10 cellular contexts compared by ENCODE assay signal in the genomic region with DNA sequence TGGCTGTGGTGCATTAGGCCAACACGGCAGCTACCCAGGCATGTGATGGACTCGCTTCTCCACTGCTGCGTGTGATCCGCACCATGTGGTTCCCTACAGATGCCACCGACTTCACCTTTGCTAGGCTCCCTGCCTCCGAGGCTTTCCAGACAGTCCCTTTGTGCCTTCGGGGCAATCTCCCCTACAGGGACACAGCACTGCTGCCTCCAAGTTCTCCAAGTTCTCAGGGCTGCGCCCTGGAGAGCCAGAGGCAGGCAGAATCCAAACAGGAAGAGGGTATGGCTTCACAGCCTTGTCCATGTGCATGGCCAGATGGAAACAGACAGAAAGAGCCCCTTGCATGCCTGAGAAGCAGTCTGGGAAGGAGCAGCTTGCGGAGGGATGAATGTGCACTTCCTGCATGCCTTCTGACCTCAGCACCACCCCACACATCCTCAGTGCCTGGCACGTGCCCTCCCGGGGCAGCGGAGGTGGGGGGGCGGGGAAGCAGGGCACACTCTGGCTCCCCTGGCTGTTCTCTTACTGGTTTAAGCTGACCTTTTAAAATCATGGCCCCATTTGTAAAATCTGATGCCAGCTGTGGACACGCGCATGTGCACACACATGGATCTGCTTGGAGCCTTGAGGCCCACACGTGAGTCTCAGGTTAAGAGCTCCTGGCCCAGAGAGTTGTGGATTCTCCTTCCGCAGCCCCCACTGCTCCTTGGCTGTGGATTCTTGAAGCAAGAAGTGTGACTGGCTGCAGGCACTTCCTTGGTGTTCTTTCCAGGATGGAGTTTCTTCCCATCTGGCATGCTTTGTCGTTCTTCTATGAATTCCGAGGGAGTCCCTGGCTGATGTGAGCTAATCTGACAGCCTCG. TPM values are rescaled to one million over a fixed set of nuclear protein-coding genes. Genes with fewer than 3 reads are reported as not detected.
DNase-seq lines count a peak whose midpoint lies in the region; ATAC-seq and TF ChIP-seq lines count a peak whose summit lies in the region.
"Had no signal": no experiment of that assay in that cellular context is flagged by ENCODE, and none has a peak within 500 bp of the region (broad histone marks: within the 10 kb centered on the region; RNA-seq: fewer than 3 reads in every experiment).

No MANE protein-coding gene starts in this region.

- no peaks in the 10 kb centered on the region for H3F3A ChIP-seq in GM23338 (replicated peaks; ENCODE audit: low read depth)

- H3K79me2 ChIP-seq in GM23338 (replicated peaks; ENCODE audit: insufficient read depth): no peaks in the 10 kb centered on the region

- H3K4me3 ChIP-seq in GM23338 (no peak overlapping the region), fibroblast of mammary gland (ENCODE audit: control insufficient read depth, low read depth, low read length) (no peak overlapping the region), skin epidermis (no peak overlapping the region)

- peaks cover 29% of the 10 kb centered on the region for H3K36me3 Mint-ChIP-seq in GM23338 (ENCODE audit: low read depth)
- peaks cover 14% of the 10 kb centered on the region for H3K36me3 Mint-ChIP-seq in type B pancreatic cell

- no peak overlapping the region for H3K4me2 ChIP-seq in GM23338

- H3K4me1 Mint-ChIP-seq in GM23338 (peaks cover 17% of the 10 kb centered on the region), type B pancreatic cell (ENCODE audit: unreplicated experiment) (peaks cover 19% of the 10 kb centered on the region)

- peaks cover 5% of the 10 kb centered on the region for H3K36me3 ChIP-seq in GM23338 (ENCODE audit: insufficient read depth)

- H3K9me3 Mint-ChIP-seq in GM23338 (0 out of 3 replicates have a peak, but pooled peaks cover 8% of the 10 kb centered on the region), type B pancreatic cell (no peaks in the 10 kb centered on the region)

- ATAC-seq in GM23338: no peak

- H3K4me1 ChIP-seq in GM23338 (ENCODE audit: insufficient read depth): no peaks in the 10 kb centered on the region; the same call in 1 of the 2 replicates

- H3K9me2 ChIP-seq in GM23338 (ENCODE audit: insufficient read depth): no peaks in the 10 kb centered on the region

- 0 out of 2 replicates have a peak overlapping the region, but pooled peaks have one; percentile 27 for H3K27ac Mint-ChIP-seq in GM23338
- H3K27ac Mint-ChIP-seq in type B pancreatic cell: no peak overlapping the region

- TF ChIP-seq CTCF in GM23338 (conservative IDR thresholded peaks at IDR 0.05; ENCODE audit: low read depth in 2 of 2) (no peak), fibroblast of mammary gland (conservative IDR thresholded peaks at IDR 0.05; ENCODE audit: control insufficient read depth, insufficient read depth, low read depth, low read length) (no peak), type B pancreatic cell (conservative IDR thresholded peaks at IDR 0.05) (no peak)

- DNase-seq in GM23338 (ENCODE audit: low spot score) (no peak), RPMI7951 (ENCODE audit: low read depth) (peak; percentile 95), fibroblast of mammary gland (ENCODE audit: low read depth) (peak; percentile 76), NCI-H446 (lab: John Stamatoyannopoulos, UW) (no peak), occipital lobe (lab: John Stamatoyannopoulos, UW) (no peak), NCI-H1417 treated with DMSO at 0.1 percent for 48 hours (lab: John Stamatoyannopoulos, UW) (no peak), type B pancreatic cell (ENCODE audit: extremely low spot score, unreplicated experiment) (no peak)
- DNase-seq: head of caudate nucleus, NCI-H69 had no signal

- H3K27me3 ChIP-seq in GM23338 (ENCODE audit: insufficient read depth): no peaks in the 10 kb centered on the region

- H3K27me3 Mint-ChIP-seq in GM23338 (ENCODE audit: insufficient read depth, low read depth, poor library complexity) (peaks cover 9% of the 10 kb centered on the region), type B pancreatic cell (no peaks in the 10 kb centered on the region)

- H4K20me1 ChIP-seq in GM23338 (replicated peaks; ENCODE audit: insufficient read depth): no peaks in the 10 kb centered on the region

- no peak overlapping the region for H3K27ac ChIP-seq in GM23338 (ENCODE audit: low read depth)
- H3K27ac ChIP-seq in skin epidermis: peak overlapping the region in 18 of 21 experiments; percentile 1 to 89 (median 65)

- no peak overlapping the region for H3K4me3 Mint-ChIP-seq in GM23338
- H3K4me3 Mint-ChIP-seq in type B pancreatic cell: no peak overlapping the region

- H2AFZ ChIP-seq in GM23338: no peak overlapping the region

TF ChIP-seq in GM23338, 12 proteins besides CTCF, POLR2A, EP300 and RAD21:
- TF ChIP-seq NANOG (IDR thresholded peaks at IDR 0.05; ENCODE audit: borderline replicate concordance) (no peak), ZNF331 (CRISPR knock-in tag; IDR thresholded peaks at IDR 0.05; ENCODE audit: low read depth) (no peak), EZH2 (IDR thresholded peaks at IDR 0.05; ENCODE audit: low read depth, unreplicated experiment) (no peak), ZNF114 (CRISPR knock-in tag; IDR thresholded peaks at IDR 0.05) (no peak)

RNA-seq across cellular contexts. Expression of a gene that starts 55.3 kb away (rescaled TPM):
- total RNA-seq in GM23338 (2014; rRNA removed; shearing (Covaris generic)): 16.5 and 19.6 TPM in 2 replicates
- 1.6 and 1.9 TPM in 2 replicates for polyA plus RNA-seq in GM23338 (2016; fragmentation: Nextera tagmentation; extraction: Ambion mirVana)
- 7.3 and 22.1 TPM in 2 replicates for total RNA-seq in RPMI7951 (2014; rRNA removed; shearing (Covaris generic))
- total RNA-seq in occipital lobe: 35.4 TPM
- total RNA-seq in type B pancreatic cell (ENCODE audit: low replicate concordance): 92.2 and 118 TPM in 2 replicates

RNA-seq across cellular contexts. Expression of a gene that starts 59.8 kb away (rescaled TPM):
- 70.8 and 77.7 TPM in 2 replicates for total RNA-seq in GM23338 (2014; rRNA removed; shearing (Covaris generic))
- polyA plus RNA-seq in GM23338 (2016; fragmentation: Nextera tagmentation; extraction: Ambion mirVana): 41.9 and 42.3 TPM in 2 replicates
- total RNA-seq in RPMI7951 (2014; rRNA removed; shearing (Covaris generic)): 33.9 and 39.4 TPM in 2 replicates
- 15.9 TPM for total RNA-seq in occipital lobe
- total RNA-seq in type B pancreatic cell (ENCODE audit: low replicate concordance): 38.3 and 39.5 TPM in 2 replicates

Comparison
In these comparisons a context has a peak if more than half of its experiments do, and no peak if none do; other contexts are left out.
1. DNase-seq: peak in RPMI7951 (single experiment) and fibroblast of mammary gland (single experiment); none in GM23338 (single experiment), NCI-H446 (0 of 2), occipital lobe (single experiment), NCI-H1417 treated with DMSO at 0.1 percent for 48 hours (single experiment) and type B pancreatic cell (single experiment).